In genomic region chr6:165680975-165681374, GRCh38 we compare ENCODE assay signal across 8 cellular contexts.
"Had no signal": no experiment of that assay in that cellular context is flagged by ENCODE, and none has a peak within 500 bp of the region (broad histone marks: within the 10 kb centered on the region; RNA-seq: fewer than 3 reads in every experiment).

No MANE protein-coding gene starts in this region.

- H3K36me3 ChIP-seq: HAP-1 had no signal

- ATAC-seq: HCT116, K562 had no signal

- H3K9ac ChIP-seq: GM23248 had no signal

- H3K4me3 ChIP-seq: GM23248, HAP-1, K562 had no signal

- H3K9me3 ChIP-seq: HAP-1 had no signal

- DNase-seq: GM23248, GOT3, H7, IMR-90, KG1 had no signal

- H3K27ac ChIP-seq: GM23248 had no signal

- H3K4me1 ChIP-seq: HAP-1 had no signal
